ENCODE assay signal across 23 cellular contexts in the genomic region with DNA sequence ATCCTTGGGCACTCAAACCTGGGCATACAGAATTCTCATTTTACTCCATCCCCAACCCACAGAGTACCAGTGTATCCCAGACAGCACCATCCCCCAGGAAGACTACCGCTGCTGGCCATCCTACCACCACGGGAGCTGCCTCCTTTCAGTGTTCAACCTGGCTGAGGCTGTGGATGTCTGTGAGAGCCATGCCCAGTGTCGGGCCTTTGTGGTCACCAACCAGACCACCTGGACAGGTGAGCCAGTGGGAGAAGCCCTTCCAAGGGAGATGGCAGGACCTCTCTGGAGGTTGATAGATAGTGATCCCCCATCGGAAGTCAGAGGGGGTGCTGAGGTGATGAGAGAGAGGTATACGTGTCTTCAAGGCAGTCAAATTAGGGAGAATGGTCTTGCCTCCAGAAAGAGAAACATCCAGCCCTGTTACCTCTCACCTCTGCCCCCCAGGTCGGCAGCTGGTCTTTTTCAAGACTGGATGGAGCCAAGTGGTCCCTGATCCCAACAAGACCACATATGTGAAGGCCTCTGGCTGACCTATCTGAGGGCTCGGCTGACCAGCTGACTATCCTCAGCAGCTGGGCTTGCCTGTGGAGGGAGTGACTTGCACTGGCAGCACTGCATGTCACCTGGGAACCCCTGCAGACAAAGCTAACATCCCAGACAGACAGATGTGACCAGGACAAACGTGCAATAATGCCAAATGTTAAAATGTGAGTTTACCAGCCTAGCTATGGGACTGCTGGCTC. TPM values are rescaled to one million over a fixed set of nuclear protein-coding genes. Genes with fewer than 3 reads are reported as not detected.
DNase-seq lines count a peak whose midpoint lies in the region; ATAC-seq and TF ChIP-seq lines count a peak whose summit lies in the region.
"Had no signal": no experiment of that assay in that cellular context is flagged by ENCODE, and none has a peak within 500 bp of the region (broad histone marks: within the 10 kb centered on the region; RNA-seq: fewer than 3 reads in every experiment).

No MANE protein-coding gene starts in this region.

- H3K4me3 Mint-ChIP-seq in CD14-positive monocyte (no peak overlapping the region), WTC11 (no peak overlapping the region), nephron (peak overlapping the region in 2 of 3 experiments; percentile 19 to 58)
- H3K4me3 Mint-ChIP-seq: brain had no signal

- ATAC-seq in WTC11 (no peak), HG02763 (IDR thresholded peaks at IDR 0.05; ENCODE audit: unreplicated experiment) (no peak), HG02870 (IDR thresholded peaks at IDR 0.05; ENCODE audit: unreplicated experiment) (no peak), HG03135 (IDR thresholded peaks at IDR 0.05; ENCODE audit: unreplicated experiment) (no peak)
- ATAC-seq: Right ventricle myocardium inferior, upper lobe of right lung had no signal

- H3K9ac ChIP-seq in subcutaneous abdominal adipose tissue (ENCODE audit: low read length in 5 of 5), result peak overlapping the region in 1 of 5 donors; percentile 10

- H3K36me3 ChIP-seq in subcutaneous abdominal adipose tissue (ENCODE audit: control insufficient read depth in 5 of 5, insufficient read depth in 5 of 5, low read length in 5 of 5), result peaks cover 4 to 72% (median 64%) of the 10 kb centered on the region in 5 donors

- H3K27ac ChIP-seq in subcutaneous abdominal adipose tissue (ENCODE audit: low read depth, low read length), result peak overlapping the region; percentile 100
- H3K27ac ChIP-seq: upper lobe of right lung had no signal

- peaks cover 10% of the 10 kb centered on the region for H3K4me1 Mint-ChIP-seq in CD14-positive monocyte
- H3K4me1 Mint-ChIP-seq in WTC11, result peaks cover 32% of the 10 kb centered on the region
- H3K4me1 Mint-ChIP-seq in nephron, result peaks cover 88% of the 10 kb centered on the region

- no peaks in the 10 kb centered on the region for H3K27me3 ChIP-seq in subcutaneous abdominal adipose tissue (ENCODE audit: control insufficient read depth in 5 of 5, insufficient read depth in 4 of 5, low read length in 5 of 5)
- H3K27me3 ChIP-seq: upper lobe of right lung had no signal

- DNase-seq in CD14-positive monocyte (ENCODE audit: low spot score) (peak; percentile 34), WTC11 (ENCODE audit: low spot score) (no peak), NOMO-1 treated with DMSO at 0.1 percent for 48 hours (lab: John Stamatoyannopoulos, UW; ENCODE audit: unreplicated experiment) (no peak)
- DNase-seq: activated CD4-positive, alpha-beta T cell treated with anti-CD3 and anti-CD28 coated beads, Interleukin-2, amount 50 U/mL, for 48 hours; activated CD4-positive, CD25-positive, alpha-beta regulatory T cell; activated effector memory CD4-positive, alpha-beta T cell treated with anti-CD3 and anti-CD28 coated beads, Interleukin-2, amount 50 U/mL, for 16 hours; activated T-cell treated with anti-CD3 and anti-CD28 coated beads for 4 hours; H7; MM.1S; NCI-H146; NCI-H2171; NCI-H748 treated with DMSO at 0.1 percent for 48 hours; stimulated activated CD4-positive, alpha-beta T cell treated with anti-CD3 and anti-CD28 coated beads, Interleukin-4, amount 100 ng/mL, for 24 hours; stimulated activated naive CD4-positive, alpha-beta T cell treated with Interleukin-2 at 50 U/mL for 16 hours; T-helper 9 cell; upper lobe of right lung had no signal

- H3K9me3 ChIP-seq in subcutaneous abdominal adipose tissue (ENCODE audit: control insufficient read depth in 5 of 5, low read length in 5 of 5), result no peaks in the 10 kb centered on the region
- H3K9me3 ChIP-seq: upper lobe of right lung had no signal

- intact Hi-C loops in CD14-positive monocyte (cut with micrococcal nuclease), result no loop called here

- peaks cover 0 to 4% (median 3%) of the 10 kb centered on the region in 3 donors for H3K27me3 Mint-ChIP-seq in CD14-positive monocyte (ENCODE audit: low read depth in 3 of 3)
- no peaks in the 10 kb centered on the region for H3K27me3 Mint-ChIP-seq in WTC11 (ENCODE audit: low read depth)
- no peaks in the 10 kb centered on the region for H3K27me3 Mint-ChIP-seq in nephron (ENCODE audit: low read depth)
- H3K27me3 Mint-ChIP-seq: brain had no signal

- no peaks in the 10 kb centered on the region for H3K9me3 Mint-ChIP-seq in CD14-positive monocyte
- no peaks in the 10 kb centered on the region for H3K9me3 Mint-ChIP-seq in WTC11
- H3K9me3 Mint-ChIP-seq in nephron, result no peaks in the 10 kb centered on the region
- H3K9me3 Mint-ChIP-seq: brain had no signal

- H3K4me3 ChIP-seq in subcutaneous abdominal adipose tissue (ENCODE audit: low read depth in 1 of 5, low read length in 5 of 5), result no peak overlapping the region
- H3K4me3 ChIP-seq: upper lobe of right lung had no signal

- H3K4me1 ChIP-seq in subcutaneous abdominal adipose tissue (ENCODE audit: control insufficient read depth in 5 of 5, insufficient read depth in 5 of 5, low read length in 5 of 5), result peaks cover 26 to 86% (median 80%) of the 10 kb centered on the region in 5 donors

- H3K27ac Mint-ChIP-seq in CD14-positive monocyte, result no peak overlapping the region
- peak overlapping the region; percentile 63; the same call in 1 of the 2 replicates for H3K27ac Mint-ChIP-seq in WTC11
- peak overlapping the region; percentile 93 to 96 (median 96) for H3K27ac Mint-ChIP-seq in nephron

- CTCF ChIA-PET in WTC11 (lab: Charles Lee), result no interaction called here

- POLR2A ChIA-PET in WTC11 (lab: Charles Lee), result no interaction called here

- H3K36me3 Mint-ChIP-seq in CD14-positive monocyte (no peaks in the 10 kb centered on the region), WTC11 (peaks cover 17% of the 10 kb centered on the region), nephron (ENCODE audit: low read depth) (peaks cover 74% of the 10 kb centered on the region)

- TF ChIP-seq CTCF in CD14-positive monocyte (IDR thresholded peaks at IDR 0.05), result no peak
- no peak for TF ChIP-seq CTCF in WTC11 (IDR thresholded peaks at IDR 0.05)
- TF ChIP-seq CTCF in nephron (IDR thresholded peaks at IDR 0.05; ENCODE audit: unreplicated experiment in 3 of 3), result no peak

TF ChIP-seq in WTC11, 78 proteins besides CTCF, POLR2A, EP300 and RAD21 (continues in another document):
- TF ChIP-seq JUN (CRISPR knock-in tag; IDR thresholded peaks at IDR 0.05) (no peak), ELF4 (CRISPR knock-in tag; IDR thresholded peaks at IDR 0.05; ENCODE audit: low read depth) (no peak), ZNF232 (CRISPR knock-in tag; IDR thresholded peaks at IDR 0.05) (no peak), ZNF317 (CRISPR knock-in tag; IDR thresholded peaks at IDR 0.05; ENCODE audit: borderline replicate concordance, low read depth) (no peak)
- TF ChIP-seq, protein P1, sequence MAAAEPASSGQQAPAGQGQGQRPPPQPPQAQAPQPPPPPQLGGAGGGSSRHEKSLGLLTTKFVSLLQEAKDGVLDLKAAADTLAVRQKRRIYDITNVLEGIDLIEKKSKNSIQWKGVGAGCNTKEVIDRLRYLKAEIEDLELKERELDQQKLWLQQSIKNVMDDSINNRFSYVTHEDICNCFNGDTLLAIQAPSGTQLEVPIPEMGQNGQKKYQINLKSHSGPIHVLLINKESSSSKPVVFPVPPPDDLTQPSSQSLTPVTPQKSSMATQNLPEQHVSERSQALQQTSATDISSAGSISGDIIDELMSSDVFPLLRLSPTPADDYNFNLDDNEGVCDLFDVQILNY (CRISPR knock-in tag; IDR thresholded peaks at IDR 0.05), result no peak
- TF ChIP-seq, protein P2, sequence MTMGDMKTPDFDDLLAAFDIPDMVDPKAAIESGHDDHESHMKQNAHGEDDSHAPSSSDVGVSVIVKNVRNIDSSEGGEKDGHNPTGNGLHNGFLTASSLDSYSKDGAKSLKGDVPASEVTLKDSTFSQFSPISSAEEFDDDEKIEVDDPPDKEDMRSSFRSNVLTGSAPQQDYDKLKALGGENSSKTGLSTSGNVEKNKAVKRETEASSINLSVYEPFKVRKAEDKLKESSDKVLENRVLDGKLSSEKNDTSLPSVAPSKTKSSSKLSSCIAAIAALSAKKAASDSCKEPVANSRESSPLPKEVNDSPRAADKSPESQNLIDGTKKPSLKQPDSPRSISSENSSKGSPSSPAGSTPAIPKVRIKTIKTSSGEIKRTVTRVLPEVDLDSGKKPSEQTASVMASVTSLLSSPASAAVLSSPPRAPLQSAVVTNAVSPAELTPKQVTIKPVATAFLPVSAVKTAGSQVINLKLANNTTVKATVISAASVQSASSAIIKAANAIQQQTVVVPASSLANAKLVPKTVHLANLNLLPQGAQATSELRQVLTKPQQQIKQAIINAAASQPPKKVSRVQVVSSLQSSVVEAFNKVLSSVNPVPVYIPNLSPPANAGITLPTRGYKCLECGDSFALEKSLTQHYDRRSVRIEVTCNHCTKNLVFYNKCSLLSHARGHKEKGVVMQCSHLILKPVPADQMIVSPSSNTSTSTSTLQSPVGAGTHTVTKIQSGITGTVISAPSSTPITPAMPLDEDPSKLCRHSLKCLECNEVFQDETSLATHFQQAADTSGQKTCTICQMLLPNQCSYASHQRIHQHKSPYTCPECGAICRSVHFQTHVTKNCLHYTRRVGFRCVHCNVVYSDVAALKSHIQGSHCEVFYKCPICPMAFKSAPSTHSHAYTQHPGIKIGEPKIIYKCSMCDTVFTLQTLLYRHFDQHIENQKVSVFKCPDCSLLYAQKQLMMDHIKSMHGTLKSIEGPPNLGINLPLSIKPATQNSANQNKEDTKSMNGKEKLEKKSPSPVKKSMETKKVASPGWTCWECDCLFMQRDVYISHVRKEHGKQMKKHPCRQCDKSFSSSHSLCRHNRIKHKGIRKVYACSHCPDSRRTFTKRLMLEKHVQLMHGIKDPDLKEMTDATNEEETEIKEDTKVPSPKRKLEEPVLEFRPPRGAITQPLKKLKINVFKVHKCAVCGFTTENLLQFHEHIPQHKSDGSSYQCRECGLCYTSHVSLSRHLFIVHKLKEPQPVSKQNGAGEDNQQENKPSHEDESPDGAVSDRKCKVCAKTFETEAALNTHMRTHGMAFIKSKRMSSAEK (CRISPR knock-in tag; IDR thresholded peaks at IDR 0.05; ENCODE audit: borderline replicate concordance), result no peak

RNA-seq across cellular contexts. Expression of a gene that starts 9.5 kb away (rescaled TPM):
- not detected for polyA plus RNA-seq in CD14-positive monocyte
- 15.1 to 27.3 TPM (median 15.6 TPM) in 3 replicates for total RNA-seq in WTC11 (2021)

Comparison
In these comparisons a context has a peak if more than half of its experiments do, and no peak if none do; other contexts are left out.
1. H3K27ac Mint-ChIP-seq: peak in WTC11 (single experiment) and nephron (3 of 3); none in CD14-positive monocyte (0 of 7).
2. H3K4me3 Mint-ChIP-seq: peak in nephron (2 of 3); none in CD14-positive monocyte (0 of 2) and WTC11 (single experiment).